ENCODE assay signal across 24 cellular contexts in the genomic region with DNA sequence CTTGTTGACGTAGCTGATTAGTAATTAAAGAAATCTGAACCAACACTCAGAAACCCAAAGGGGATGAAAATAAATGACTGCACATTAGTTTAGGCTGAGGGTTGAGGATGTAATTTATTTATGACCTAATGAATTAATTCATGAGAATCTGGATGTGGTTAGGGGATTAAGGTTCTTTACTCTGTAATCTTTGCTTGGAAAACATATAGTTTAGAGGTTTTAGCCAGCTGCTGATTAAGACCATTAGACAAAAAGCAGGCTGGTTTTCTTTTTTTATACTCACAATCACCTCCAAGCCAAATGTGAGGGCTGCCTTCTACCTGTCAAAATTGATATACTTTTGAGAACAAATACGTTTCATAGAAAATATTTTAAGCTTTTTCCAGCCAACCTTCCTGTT.
"Had no signal": no experiment of that assay in that cellular context is flagged by ENCODE, and none has a peak within 500 bp of the region (broad histone marks: within the 10 kb centered on the region; RNA-seq: fewer than 3 reads in every experiment).

No MANE protein-coding gene starts in this region.

- H3K27me3 ChIP-seq: gastrocnemius medialis, neutrophil, pancreas, sigmoid colon, spleen, tibial nerve, upper lobe of left lung had no signal

- H3K27ac ChIP-seq: gastrocnemius medialis, neutrophil, pancreas, sigmoid colon, spleen, thoracic aorta, tibial nerve, upper lobe of left lung had no signal

- H3K27ac Mint-ChIP-seq: effector memory CD8-positive, alpha-beta T cell; memory B cell; naive B cell; natural killer cell treated with Interleukin-12 subunit alpha and Interleukin-12 subunit beta and Interleukin-15 and Interleukin-18, amount 100 ng/mL, for 72 hours; progenitor cell of endocrine pancreas; stimulated activated naive B cell treated with anti-CD40 and anti-IgM and Interleukin-4, amounts not matched to agents 10 μg/mL and 1 μg/mL and 100 μg/mL, for 72 hours; stimulated activated naive CD8-positive, alpha-beta T cell treated with anti-CD3 and anti-CD28 coated beads, Interleukin-15, Interleukin-2, amounts not matched to agents 100 ng/mL and 50 ng/mL, for 24 hours had no signal

- H3K9me3 ChIP-seq: gastrocnemius medialis, neutrophil, pancreas, sigmoid colon, spleen, thoracic aorta, tibial nerve, upper lobe of left lung had no signal

- ATAC-seq: effector memory CD8-positive, alpha-beta T cell; gastrocnemius medialis; left lobe of liver; mucosa of descending colon; natural killer cell treated with Interleukin-12 subunit alpha and Interleukin-12 subunit beta and Interleukin-15 and Interleukin-18, amount 100 ng/mL, for 72 hours; pancreas; right cardiac atrium; stimulated activated naive B cell treated with anti-CD40 and anti-IgM and Interleukin-4, amounts not matched to agents 10 μg/mL and 1 μg/mL and 100 μg/mL, for 72 hours had no signal

- H3K4me3 Mint-ChIP-seq: effector memory CD8-positive, alpha-beta T cell; memory B cell; naive B cell; natural killer cell treated with Interleukin-12 subunit alpha and Interleukin-12 subunit beta and Interleukin-15 and Interleukin-18, amount 100 ng/mL, for 72 hours; neural crest cell; stimulated activated naive B cell treated with anti-CD40 and anti-IgM and Interleukin-4, amounts not matched to agents 10 μg/mL and 1 μg/mL and 100 μg/mL, for 72 hours; stimulated activated naive CD8-positive, alpha-beta T cell treated with anti-CD3 and anti-CD28 coated beads, Interleukin-15, Interleukin-2, amounts not matched to agents 100 ng/mL and 50 ng/mL, for 24 hours had no signal

- H3K4me1 Mint-ChIP-seq: memory B cell; naive B cell; neural crest cell; stimulated activated naive B cell treated with anti-CD40 and anti-IgM and Interleukin-4, amounts not matched to agents 10 μg/mL and 1 μg/mL and 100 μg/mL, for 72 hours had no signal

- H3K36me3 Mint-ChIP-seq: memory B cell; naive B cell; stimulated activated naive B cell treated with anti-CD40 and anti-IgM and Interleukin-4, amounts not matched to agents 10 μg/mL and 1 μg/mL and 100 μg/mL, for 72 hours had no signal

- H3K4me3 ChIP-seq: gastrocnemius medialis, lung, mucosa of descending colon, pancreas, sigmoid colon, spleen, thoracic aorta, tibial nerve, upper lobe of left lung had no signal

- DNase-seq: cortex of kidney; effector memory CD8-positive, alpha-beta T cell; erythroblast; gastrocnemius medialis; head of caudate nucleus; mucosa of descending colon; naive B cell; pancreas; right cardiac atrium; sigmoid colon; spleen; stimulated activated CD4-positive, alpha-beta T cell treated with anti-CD3 and anti-CD28 coated beads, Interleukin-2, amount 100 ng/mL, for 48 hours; stimulated activated naive B cell treated with anti-CD40 and anti-IgM and Interleukin-4, amounts not matched to agents 10 μg/mL and 1 μg/mL and 100 μg/mL, for 72 hours; upper lobe of left lung had no signal

- H3K27me3 Mint-ChIP-seq: effector memory CD8-positive, alpha-beta T cell; memory B cell; naive B cell; natural killer cell treated with Interleukin-12 subunit alpha and Interleukin-12 subunit beta and Interleukin-15 and Interleukin-18, amount 100 ng/mL, for 72 hours; progenitor cell of endocrine pancreas; stimulated activated naive B cell treated with anti-CD40 and anti-IgM and Interleukin-4, amounts not matched to agents 10 μg/mL and 1 μg/mL and 100 μg/mL, for 72 hours; stimulated activated naive CD8-positive, alpha-beta T cell treated with anti-CD3 and anti-CD28 coated beads, Interleukin-15, Interleukin-2, amounts not matched to agents 100 ng/mL and 50 ng/mL, for 24 hours had no signal

- H3K36me3 ChIP-seq: gastrocnemius medialis, neutrophil, pancreas, sigmoid colon, spleen, thoracic aorta, tibial nerve, upper lobe of left lung had no signal

- H3K4me1 ChIP-seq: gastrocnemius medialis, pancreas, sigmoid colon, spleen, tibial nerve, upper lobe of left lung had no signal

- H3K9me3 Mint-ChIP-seq: neural crest cell; stimulated activated naive B cell treated with anti-CD40 and anti-IgM and Interleukin-4, amounts not matched to agents 10 μg/mL and 1 μg/mL and 100 μg/mL, for 72 hours had no signal
